In the genomic region with DNA sequence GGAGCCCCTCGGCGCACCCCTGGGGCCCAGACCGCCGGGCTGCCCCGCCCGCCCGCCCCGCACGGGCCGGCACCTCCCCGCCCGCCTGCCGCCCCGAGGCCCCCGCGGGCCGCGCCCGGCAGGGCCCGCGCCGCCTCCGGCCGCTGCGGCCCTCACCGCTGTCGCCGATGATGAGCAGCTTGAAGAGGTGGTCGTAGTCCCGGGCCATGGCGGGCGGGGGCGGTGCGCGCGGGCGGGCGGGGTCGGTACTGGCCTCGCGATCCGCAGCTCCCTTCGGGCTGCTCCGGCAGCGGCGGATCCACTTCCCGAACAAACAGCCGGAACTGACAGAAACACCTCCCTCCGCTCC, we compare ENCODE assay signal across 8 cellular contexts. TPM values are rescaled to one million over a fixed set of nuclear protein-coding genes. Genes with fewer than 3 reads are reported as not detected.
A peak's percentile ranks its signal among the peaks of the same experiment; 100 is the strongest.
DNase-seq lines count a peak whose midpoint lies in the region; ATAC-seq and TF ChIP-seq lines count a peak whose summit lies in the region.

TSS of gene RAB35 (minus strand) at position 311 of the 349 bp plus-strand sequence. CDS start at position 208, 103 bp downstream.

- peak within 1 kb of the TSS; percentile 92 for H3K27ac Mint-ChIP-seq in progenitor cell of endocrine pancreas

- CTCF ChIA-PET in SK-N-SH (lab: Yijun Ruan, JAX), result interaction anchor here (1.4 to 2.6 kb wide), 4 partner anchors 16 to 112 kb away, joined by 3 to 8 read pairs (median 5); no protein-coding TSS in a partner anchor

- H3K4me1 ChIP-seq in SK-N-SH (ENCODE audit: control insufficient read depth in 1 of 2, insufficient read depth in 2 of 2, low read depth in 1 of 2, low read length in 1 of 2), result peaks cover 18 to 25% of the 10 kb centered on the region in 2 experiments

- intact Hi-C loops in Right ventricle myocardium inferior (cut with DNase I), result no loop called here

- H3K4me3 ChIP-seq in SK-N-SH (ENCODE audit: low read depth in 2 of 2, low read length in 1 of 2) (peak within 1 kb of the TSS; percentile 71 to 94), WI38 (ENCODE audit: low read depth, low read length) (peak within 1 kb of the TSS; percentile 76)

- peak within 1 kb of the TSS; percentile 84 for H3K9ac ChIP-seq in SK-N-SH

- ATAC-seq in SK-N-SH treated with all-trans-retinoic acid at 6 μM for 48 hours (no peak; the same call in 2 of the 3 replicates), Right ventricle myocardium inferior (no peak), HG02798 (IDR thresholded peaks at IDR 0.05; ENCODE audit: poor library complexity, unreplicated experiment) (no peak)

- H3K27ac ChIP-seq in SK-N-SH (ENCODE audit: low read depth in 2 of 2, low read length in 1 of 2), result peak within 1 kb of the TSS; percentile 85 to 90

- TF ChIP-seq RAD21 in SK-N-SH (IDR thresholded peaks at IDR 0.05; ENCODE audit: low read length), result no peak

- POLR2A ChIA-PET in SK-N-SH (lab: Yijun Ruan, JAX), result interaction anchor here (1.1 to 3.3 kb wide), 5 partner anchors 29 to 176 kb away, joined by 3 to 23 read pairs (median 6); partner anchors contain the start of genes BICDL1, RNU4-1, RNU4-2 and RPLP0

- TF ChIP-seq CTCF in SK-N-SH (IDR thresholded peaks at IDR 0.05) (no peak), WI38 (IDR thresholded peaks at IDR 0.05; ENCODE audit: low read depth, low read length) (no peak), progenitor cell of endocrine pancreas (IDR thresholded peaks at IDR 0.05; ENCODE audit: unreplicated experiment) (no peak)

- no CpG with 5 or more reads among the region's 49 CpGs for WGBS in SK-N-SH (ENCODE audit: low lambda C conversion rate)

- H3K27me3 Mint-ChIP-seq in progenitor cell of endocrine pancreas, result no peaks in the 10 kb centered on the region

- DNase-seq in SK-N-SH (no peak), Right ventricle myocardium inferior (ENCODE audit: missing footprints) (no peak), progenitor cell of endocrine pancreas (ENCODE audit: low spot score, unreplicated experiment) (no peak), NCI-H82 treated with DMSO at 0.1 percent for 48 hours (lab: John Stamatoyannopoulos, UW; ENCODE audit: unreplicated experiment) (no peak)
- no peak for DNase-seq in stimulated activated CD8-positive, alpha-beta memory T cell treated with anti-CD3 and anti-CD28 coated beads, Interleukin-4, amount 100 ng/mL, for 48 hours

- no peaks in the 10 kb centered on the region for H3K9me3 Mint-ChIP-seq in progenitor cell of endocrine pancreas (ENCODE audit: low read depth)

- H3K4me3 Mint-ChIP-seq in progenitor cell of endocrine pancreas (ENCODE audit: low read depth), result peak within 1 kb of the TSS; percentile 84

- H4K20me1 ChIP-seq in SK-N-SH (ENCODE audit: insufficient read depth), result peaks cover 47% of the 10 kb centered on the region

- H3K4me2 ChIP-seq in SK-N-SH, result peak within 1 kb of the TSS; percentile 98

- H3K4me1 Mint-ChIP-seq in progenitor cell of endocrine pancreas (ENCODE audit: low read depth), result peaks cover 25% of the 10 kb centered on the region

- H3K27me3 ChIP-seq in SK-N-SH (ENCODE audit: insufficient read depth), result no peaks in the 10 kb centered on the region

- peak within 1 kb of the TSS; percentile 47; the same call in 1 of the 2 replicates for H2AFZ ChIP-seq in SK-N-SH (ENCODE audit: low read depth)

- H3K9me2 ChIP-seq in SK-N-SH, result no peaks in the 10 kb centered on the region

- H3K9me3 ChIP-seq in SK-N-SH, result no peaks in the 10 kb centered on the region

- peaks cover 7% of the 10 kb centered on the region for H3K36me3 Mint-ChIP-seq in progenitor cell of endocrine pancreas (ENCODE audit: insufficient read depth)

- peaks cover 0 to 2% of the 10 kb centered on the region in 2 experiments for H3K36me3 ChIP-seq in SK-N-SH (replicated peaks in 1 of 2; ENCODE audit: control insufficient read depth in 1 of 2, insufficient read depth in 2 of 2, low read length in 1 of 2)

- peaks cover 22% of the 10 kb centered on the region for H3F3A ChIP-seq in SK-N-SH (replicated peaks; ENCODE audit: insufficient read depth)

- TF ChIP-seq EP300 in SK-N-SH (IDR thresholded peaks at IDR 0.05; ENCODE audit: borderline replicate concordance in 1 of 2, low read depth in 1 of 2, low read length in 1 of 2), result no peak

- peaks cover 74% of the 10 kb centered on the region for H3K79me2 ChIP-seq in SK-N-SH (ENCODE audit: insufficient read depth)

TF ChIP-seq in SK-N-SH, 30 proteins besides CTCF, POLR2A, EP300 and RAD21:
- TF ChIP-seq, protein P1, sequence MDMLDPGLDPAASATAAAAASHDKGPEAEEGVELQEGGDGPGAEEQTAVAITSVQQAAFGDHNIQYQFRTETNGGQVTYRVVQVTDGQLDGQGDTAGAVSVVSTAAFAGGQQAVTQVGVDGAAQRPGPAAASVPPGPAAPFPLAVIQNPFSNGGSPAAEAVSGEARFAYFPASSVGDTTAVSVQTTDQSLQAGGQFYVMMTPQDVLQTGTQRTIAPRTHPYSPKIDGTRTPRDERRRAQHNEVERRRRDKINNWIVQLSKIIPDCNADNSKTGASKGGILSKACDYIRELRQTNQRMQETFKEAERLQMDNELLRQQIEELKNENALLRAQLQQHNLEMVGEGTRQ (IDR thresholded peaks at IDR 0.05; ENCODE audit: borderline replicate concordance, low read depth, low read length), result no peak
- peak; percentile 57; the same call in 1 of the 2 replicates for TF ChIP-seq GABPA (IDR thresholded peaks at IDR 0.05; ENCODE audit: low read depth)
- TF ChIP-seq FOXM1 (IDR thresholded peaks at IDR 0.05; ENCODE audit: low read depth), result no peak

TF ChIP-seq in SK-N-SH treated with all-trans-retinoic acid at 6 μM for 48 hours, 23 proteins besides CTCF, POLR2A, EP300 and RAD21 (continues in another document):
- TF ChIP-seq RARB (CRISPR knock-in tag; IDR thresholded peaks at IDR 0.05), result no peak
- TF ChIP-seq BACH2 (CRISPR knock-in tag; IDR thresholded peaks at IDR 0.05; ENCODE audit: borderline replicate concordance), result no peak
- TF ChIP-seq CSDC2 (CRISPR knock-in tag; IDR thresholded peaks at IDR 0.05), result no peak
- TF ChIP-seq ARNTL (CRISPR knock-in tag; IDR thresholded peaks at IDR 0.05; ENCODE audit: borderline replicate concordance, low read depth), result no peak
- TF ChIP-seq, protein P2, sequence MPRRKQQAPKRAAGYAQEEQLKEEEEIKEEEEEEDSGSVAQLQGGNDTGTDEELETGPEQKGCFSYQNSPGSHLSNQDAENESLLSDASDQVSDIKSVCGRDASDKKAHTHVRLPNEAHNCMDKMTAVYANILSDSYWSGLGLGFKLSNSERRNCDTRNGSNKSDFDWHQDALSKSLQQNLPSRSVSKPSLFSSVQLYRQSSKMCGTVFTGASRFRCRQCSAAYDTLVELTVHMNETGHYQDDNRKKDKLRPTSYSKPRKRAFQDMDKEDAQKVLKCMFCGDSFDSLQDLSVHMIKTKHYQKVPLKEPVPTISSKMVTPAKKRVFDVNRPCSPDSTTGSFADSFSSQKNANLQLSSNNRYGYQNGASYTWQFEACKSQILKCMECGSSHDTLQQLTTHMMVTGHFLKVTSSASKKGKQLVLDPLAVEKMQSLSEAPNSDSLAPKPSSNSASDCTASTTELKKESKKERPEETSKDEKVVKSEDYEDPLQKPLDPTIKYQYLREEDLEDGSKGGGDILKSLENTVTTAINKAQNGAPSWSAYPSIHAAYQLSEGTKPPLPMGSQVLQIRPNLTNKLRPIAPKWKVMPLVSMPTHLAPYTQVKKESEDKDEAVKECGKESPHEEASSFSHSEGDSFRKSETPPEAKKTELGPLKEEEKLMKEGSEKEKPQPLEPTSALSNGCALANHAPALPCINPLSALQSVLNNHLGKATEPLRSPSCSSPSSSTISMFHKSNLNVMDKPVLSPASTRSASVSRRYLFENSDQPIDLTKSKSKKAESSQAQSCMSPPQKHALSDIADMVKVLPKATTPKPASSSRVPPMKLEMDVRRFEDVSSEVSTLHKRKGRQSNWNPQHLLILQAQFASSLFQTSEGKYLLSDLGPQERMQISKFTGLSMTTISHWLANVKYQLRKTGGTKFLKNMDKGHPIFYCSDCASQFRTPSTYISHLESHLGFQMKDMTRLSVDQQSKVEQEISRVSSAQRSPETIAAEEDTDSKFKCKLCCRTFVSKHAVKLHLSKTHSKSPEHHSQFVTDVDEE (CRISPR knock-in tag; IDR thresholded peaks at IDR 0.05), result no peak
- no peak for TF ChIP-seq ZFP3 (CRISPR knock-in tag; IDR thresholded peaks at IDR 0.05)
- TF ChIP-seq ZNF70 (CRISPR knock-in tag; IDR thresholded peaks at IDR 0.05), result no peak
- TF ChIP-seq PPARA (CRISPR knock-in tag; IDR thresholded peaks at IDR 0.05; ENCODE audit: borderline replicate concordance), result no peak
- no peak for TF ChIP-seq CREB5 (CRISPR knock-in tag; IDR thresholded peaks at IDR 0.05; ENCODE audit: low read depth)
- TF ChIP-seq PATZ1 (CRISPR knock-in tag; IDR thresholded peaks at IDR 0.05; ENCODE audit: borderline replicate concordance), result no peak
- TF ChIP-seq ZNF8 (CRISPR knock-in tag; IDR thresholded peaks at IDR 0.05), result no peak

RNA-seq across cellular contexts. Expression of gene RAB35, which starts in this region (rescaled TPM):
- 41.8 and 45.3 TPM in 2 replicates for polyA plus RNA-seq in SK-N-SH (2012; rRNA removed)
- 31.1 and 37.3 TPM in 2 replicates for polyA plus RNA-seq in SK-N-SH (2012; cell fraction: cytosol; rRNA removed)
- 50.4 and 51.7 TPM in 2 replicates for polyA plus RNA-seq in SK-N-SH (2012; cell fraction: nucleus; rRNA removed)
- 25.6 TPM for total RNA-seq in Right ventricle myocardium inferior
- 36.7 and 38.1 TPM in 2 replicates for total RNA-seq in progenitor cell of endocrine pancreas
